1 cellular context compared by ENCODE assay signal in genomic region chr14:24954037-24954696, GRCh38.
TF ChIP-seq lines count a peak whose summit lies in the region.

No MANE protein-coding gene starts in this region.

TF ChIP-seq in GM12878, 131 proteins besides CTCF, POLR2A, EP300 and RAD21 (continued from another document and continues in another):
- TF ChIP-seq USF1 (IDR thresholded peaks at IDR 0.05; ENCODE audit: borderline replicate concordance, extremely low read length, insufficient read depth, low read depth, low read length) (no peak), CEBPZ (IDR thresholded peaks at IDR 0.05; ENCODE audit: low read depth, low read length) (no peak), SREBF2 (IDR thresholded peaks at IDR 0.05; ENCODE audit: low read length) (no peak), SKIL (IDR thresholded peaks at IDR 0.05; ENCODE audit: low read depth, poor library complexity, severe bottlenecking) (peak; percentile 58), ATF7 (IDR thresholded peaks at IDR 0.05; ENCODE audit: low read depth) (peak; percentile 86), RAD51 (IDR thresholded peaks at IDR 0.05) (no peak), NBN (IDR thresholded peaks at IDR 0.05) (peak; percentile 90), SUPT20H (IDR thresholded peaks at IDR 0.05; ENCODE audit: borderline replicate concordance, control insufficient read depth, low read depth, low read length) (no peak), RELA (IDR thresholded peaks at IDR 0.05; ENCODE audit: borderline replicate concordance, partially characterized antibody) (no peak), E2F4 (IDR thresholded peaks at IDR 0.05; ENCODE audit: low read depth, low read length) (no peak), IRF3 (IDR thresholded peaks at IDR 0.05) (no peak), LARP7 (IDR thresholded peaks at IDR 0.05) (no peak), CREB1 (IDR thresholded peaks at IDR 0.05; ENCODE audit: low read depth) (no peak), PBX3 (IDR thresholded peaks at IDR 0.05; ENCODE audit: insufficient replicate concordance, low read depth, low read length) (peak; percentile 90), TCF3 (IDR thresholded peaks at IDR 0.05; ENCODE audit: borderline replicate concordance, insufficient read depth, low read depth, low read length) (no peak), IKZF1 (conservative IDR thresholded peaks at IDR 0.05) (peak; percentile 73), SMAD5 (IDR thresholded peaks at IDR 0.05; ENCODE audit: low read depth) (no peak), ZSCAN29 (IDR thresholded peaks at IDR 0.05) (no peak), ASH2L (IDR thresholded peaks at IDR 0.05; ENCODE audit: borderline replicate concordance, low read depth) (no peak), YBX1 (IDR thresholded peaks at IDR 0.05) (no peak), E4F1 (IDR thresholded peaks at IDR 0.05; ENCODE audit: borderline replicate concordance, partially characterized antibody) (peak; percentile 7), ZBTB33 (IDR thresholded peaks at IDR 0.05) (no peak), SMC3 (IDR thresholded peaks at IDR 0.05; ENCODE audit: borderline replicate concordance, low read length) (no peak), PAX5 (IDR thresholded peaks at IDR 0.05; ENCODE audit: borderline replicate concordance, low read depth, low read length) (no peak), ZBED1 (IDR thresholded peaks at IDR 0.05; ENCODE audit: borderline replicate concordance) (no peak), JUND (IDR thresholded peaks at IDR 0.05; ENCODE audit: low read depth, low read length) (no peak), NRF1 (conservative IDR thresholded peaks at IDR 0.05; ENCODE audit: low read depth, low read length) (no peak), ZNF384 (IDR thresholded peaks at IDR 0.05; ENCODE audit: borderline replicate concordance, low read depth, low read length) (peak; percentile 37; the same call in 1 of the 2 replicates), GABPA (IDR thresholded peaks at IDR 0.05; ENCODE audit: low read depth) (no peak), IRF4 (IDR thresholded peaks at IDR 0.05; ENCODE audit: low read depth, low read length) (no peak), RB1 (IDR thresholded peaks at IDR 0.05; ENCODE audit: borderline replicate concordance) (peak; percentile 19; the same call in 1 of the 2 replicates), ZNF687 (IDR thresholded peaks at IDR 0.05) (peak; percentile 49; the same call in 1 of the 2 replicates), MYC (IDR thresholded peaks at IDR 0.05; ENCODE audit: insufficient read depth, insufficient read length, insufficient replicate concordance, low read length, severe bottlenecking) (no peak), MLLT1 (IDR thresholded peaks at IDR 0.05) (peak; percentile 66), RELB (IDR thresholded peaks at IDR 0.05; ENCODE audit: low read depth) (peak; percentile 96)
